Comparison of ENCODE assay signal across 8 cellular contexts in genomic region chr16:3400779-3401688, GRCh38. TPM values are rescaled to one million over a fixed set of nuclear protein-coding genes. Genes with fewer than 3 reads are reported as not detected.
DNase-seq lines count a peak whose midpoint lies in the region; ATAC-seq and TF ChIP-seq lines count a peak whose summit lies in the region.

Gene ZNF174, plus strand, starts transcription at chr16:3401215. Its CDS starts 790 bp downstream, at chr16:3402005.
Gene ZSCAN32, minus strand, starts transcription at chr16:3401004. Its CDS starts 3,447 bp downstream, at chr16:3397557.

- DNase-seq in AML-193 (lab: John Stamatoyannopoulos, UW): peak; percentile 98
- peak; percentile 99 for DNase-seq in NCI-H460 (ENCODE audit: extremely low read depth, low read depth)
- DNase-seq in activated CD4-positive, CD25-positive, alpha-beta regulatory T cell treated with anti-CD3 and anti-CD28 coated beads, Interleukin-2, amount 50 U/mL, for 72 hours: peak; percentile 98
- peak; percentile 99 for DNase-seq in cerebellum (ENCODE audit: low spot score)
- peak; percentile 97 for DNase-seq in kidney epithelial cell (ENCODE audit: low read depth)
- DNase-seq in stimulated activated CD4-positive, alpha-beta T cell treated with anti-CD3 and anti-CD28 coated beads, Interleukin-15, amount 100 ng/mL, for 48 hours (ENCODE audit: low read depth in 2 of 2): peak; percentile 97 to 99

- H3K36me3 ChIP-seq in kidney epithelial cell (ENCODE audit: control insufficient read depth, insufficient read depth, low read length): peaks cover 9% of the 10 kb centered on the region

- peak within 1 kb of the TSS; percentile 95 for H3K4me3 ChIP-seq in kidney epithelial cell (ENCODE audit: low read depth, low read length)

- peak; percentile 99 for ATAC-seq in GM19043 (IDR thresholded peaks at IDR 0.05; ENCODE audit: low read depth, unreplicated experiment)
- ATAC-seq in HG03378 (IDR thresholded peaks at IDR 0.05; ENCODE audit: unreplicated experiment): peak; percentile 98

- H3K27me3 ChIP-seq in kidney epithelial cell (ENCODE audit: control insufficient read depth, insufficient read depth, low read length): no peaks in the 10 kb centered on the region

- TF ChIP-seq CTCF in kidney epithelial cell (IDR thresholded peaks at IDR 0.05; ENCODE audit: insufficient read depth, low read length, poor library complexity, severe bottlenecking): no peak

RNA-seq across cellular contexts. Expression of gene ZNF174, which starts in this region (rescaled TPM):
- 19.4 and 21.6 TPM in 2 replicates for total RNA-seq in NCI-H460 (2014; rRNA removed; shearing (Covaris generic))
- polyA plus RNA-seq in NCI-H460 (2014; cell fraction: nucleus; rRNA removed): 10.9 and 19.1 TPM in 2 replicates
- 7.8 TPM for total RNA-seq in cerebellum
- 8.0 and 12.2 TPM in 2 replicates for total RNA-seq in kidney epithelial cell

RNA-seq across cellular contexts. Expression of gene ZSCAN32, which starts in this region (rescaled TPM):
- total RNA-seq in NCI-H460 (2014; rRNA removed; shearing (Covaris generic)): 14.3 and 19.5 TPM in 2 replicates
- polyA plus RNA-seq in NCI-H460 (2014; cell fraction: nucleus; rRNA removed): 14.7 and 27.9 TPM in 2 replicates
- total RNA-seq in cerebellum (7.2 TPM), kidney epithelial cell (8.1 and 12.0 TPM in 2 replicates)

Comparison
In these comparisons a context has a peak if more than half of its experiments do, and no peak if none do; other contexts are left out.
1. Peak in every context shown above with its lines: DNase-seq, ATAC-seq and H3K4me3 ChIP-seq.